9 cellular contexts compared by ENCODE assay signal in the genomic region with DNA sequence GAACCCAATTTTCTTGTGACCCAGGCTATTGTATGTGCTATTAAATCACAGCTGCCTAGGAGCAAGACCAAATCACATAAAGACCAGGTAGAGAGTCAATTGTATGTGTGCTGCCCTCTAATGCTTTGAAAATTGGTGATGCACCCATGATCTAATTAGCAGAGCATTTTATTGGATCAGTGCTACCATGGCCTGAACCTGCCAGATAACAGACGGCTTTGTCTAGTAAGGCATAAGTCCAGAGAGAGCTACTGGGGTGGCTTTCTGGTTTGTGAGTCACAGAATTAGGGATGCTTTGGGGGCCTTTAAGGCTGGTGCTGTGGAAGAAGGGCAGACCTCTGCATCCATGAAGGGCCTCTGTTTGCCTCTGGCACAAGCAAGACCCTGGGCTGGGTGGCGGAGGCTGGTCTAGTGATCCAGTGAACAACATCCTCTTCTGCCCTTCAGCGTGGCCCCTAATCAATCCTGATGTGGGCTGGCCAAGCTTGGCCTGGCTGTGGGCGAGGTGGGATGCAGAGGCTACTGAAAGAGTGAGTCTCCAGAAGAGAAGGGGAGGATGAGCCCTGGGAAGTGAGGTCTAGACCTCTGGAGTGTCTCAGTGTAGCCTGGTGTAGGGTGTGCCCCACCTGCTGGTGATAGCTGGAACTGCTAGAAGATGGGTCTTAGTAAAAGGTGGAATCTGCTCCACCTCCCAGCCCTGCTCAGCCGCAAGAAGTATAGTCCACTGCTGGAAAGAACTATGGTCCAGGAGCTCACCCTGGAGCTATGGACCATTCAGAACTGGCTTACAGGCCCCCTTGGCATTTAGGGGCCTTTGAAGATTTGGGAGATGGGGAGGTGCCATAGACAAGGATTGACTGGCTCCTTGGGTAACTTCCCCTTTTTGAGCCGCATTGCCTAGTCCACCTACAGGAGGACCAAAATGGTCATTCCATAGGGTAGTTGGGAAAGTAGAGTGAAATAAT. TPM values are rescaled to one million over a fixed set of nuclear protein-coding genes. Genes with fewer than 3 reads are reported as not detected.
DNase-seq lines count a peak whose midpoint lies in the region; ATAC-seq and TF ChIP-seq lines count a peak whose summit lies in the region.
"Had no signal": no experiment of that assay in that cellular context is flagged by ENCODE, and none has a peak within 500 bp of the region (broad histone marks: within the 10 kb centered on the region; RNA-seq: fewer than 3 reads in every experiment).

No MANE protein-coding gene starts in this region.

- ATAC-seq in HG02588 (IDR thresholded peaks at IDR 0.05; ENCODE audit: unreplicated experiment) = no peak

- peak; percentile 91 for TF ChIP-seq CTCF in fibroblast of villous mesenchyme (IDR thresholded peaks at IDR 0.05; ENCODE audit: insufficient read depth, low read depth, low read length)
- peak; percentile 86 for TF ChIP-seq CTCF in neutrophil (IDR thresholded peaks at IDR 0.05)

- H3K4me1 ChIP-seq in neutrophil (ENCODE audit: control insufficient read depth in 1 of 2, insufficient read depth in 1 of 2, low read depth in 1 of 2, low read length in 1 of 2) = no peaks in the 10 kb centered on the region

- DNase-seq in Daoy (ENCODE audit: low read depth) (peak; percentile 66), LoVo (ENCODE audit: low spot score) (peak; percentile 68), RPMI8226 (peak; percentile 76), fibroblast of villous mesenchyme (ENCODE audit: low read depth) (peak; percentile 76), stromal cell of bone marrow (ENCODE audit: low read depth) (peak; percentile 50)
- DNase-seq in activated T-helper 1 cell treated with anti-CD3 and anti-CD28 coated beads, Interleukin-12 subunit alpha, Interleukin-12 subunit beta, Interleukin-2, Interleukin-4 antibody, amounts not matched to agents 30 ng/mL and 10 ng/mL and 1 ng/mL, durations not matched to agents 14 hours and 24 hours and 36 hours (ENCODE audit: low spot score) = peak; percentile 49

- no peaks in the 10 kb centered on the region for H3K36me3 ChIP-seq in neutrophil

- peaks cover 5% of the 10 kb centered on the region for H3K4me1 Mint-ChIP-seq in activated T-helper 1 cell treated with anti-CD3 and anti-CD28 coated beads, Interleukin-12 subunit alpha, Interleukin-12 subunit beta, Interleukin-2, Interleukin-4 antibody, amounts not matched to agents 30 ng/mL and 10 ng/mL and 1 ng/mL, durations not matched to agents 14 hours and 24 hours and 36 hours (ENCODE audit: low read depth)

- H3K4me3 ChIP-seq in fibroblast of villous mesenchyme (ENCODE audit: low read depth, low read length) = no peak overlapping the region
- H3K4me3 ChIP-seq in neutrophil (ENCODE audit: low read depth in 1 of 2, low read length in 1 of 2) = no peak overlapping the region

- no peak overlapping the region for H3K4me3 Mint-ChIP-seq in activated T-helper 1 cell treated with anti-CD3 and anti-CD28 coated beads, Interleukin-12 subunit alpha, Interleukin-12 subunit beta, Interleukin-2, Interleukin-4 antibody, amounts not matched to agents 30 ng/mL and 10 ng/mL and 1 ng/mL, durations not matched to agents 14 hours and 24 hours and 36 hours
- H3K4me3 Mint-ChIP-seq: dendritic cell treated with granulocyte-macrophage colony-stimulating factor and Interleukin-4, amounts not matched to agents 40 ng/mL and 50 ng/mL, for 4 days had no signal

- no peaks in the 10 kb centered on the region for H3K36me3 Mint-ChIP-seq in activated T-helper 1 cell treated with anti-CD3 and anti-CD28 coated beads, Interleukin-12 subunit alpha, Interleukin-12 subunit beta, Interleukin-2, Interleukin-4 antibody, amounts not matched to agents 30 ng/mL and 10 ng/mL and 1 ng/mL, durations not matched to agents 14 hours and 24 hours and 36 hours (ENCODE audit: low read depth)

- H3K27me3 Mint-ChIP-seq in activated T-helper 1 cell treated with anti-CD3 and anti-CD28 coated beads, Interleukin-12 subunit alpha, Interleukin-12 subunit beta, Interleukin-2, Interleukin-4 antibody, amounts not matched to agents 30 ng/mL and 10 ng/mL and 1 ng/mL, durations not matched to agents 14 hours and 24 hours and 36 hours (ENCODE audit: insufficient read depth) = peaks cover 4% of the 10 kb centered on the region

- H3K27ac ChIP-seq in neutrophil = no peak overlapping the region

- H3K27ac Mint-ChIP-seq in activated T-helper 1 cell treated with anti-CD3 and anti-CD28 coated beads, Interleukin-12 subunit alpha, Interleukin-12 subunit beta, Interleukin-2, Interleukin-4 antibody, amounts not matched to agents 30 ng/mL and 10 ng/mL and 1 ng/mL, durations not matched to agents 14 hours and 24 hours and 36 hours = no peak overlapping the region
- H3K27ac Mint-ChIP-seq: dendritic cell treated with granulocyte-macrophage colony-stimulating factor and Interleukin-4, amounts not matched to agents 40 ng/mL and 50 ng/mL, for 4 days had no signal

- intact Hi-C loops in activated T-helper 1 cell treated with anti-CD3 and anti-CD28 coated beads, Interleukin-12 subunit alpha, Interleukin-12 subunit beta, Interleukin-2, Interleukin-4 antibody, amounts not matched to agents 30 ng/mL and 10 ng/mL and 1 ng/mL, durations not matched to agents 14 hours and 24 hours and 36 hours (cut with micrococcal nuclease) = loop anchor here (1.0 kb wide), 2 partner anchors 43 to 207 kb away; no protein-coding TSS in a partner anchor

- no peaks in the 10 kb centered on the region for H3K9me3 ChIP-seq in neutrophil

- peaks cover 34% of the 10 kb centered on the region for H3K27me3 ChIP-seq in neutrophil

- no peaks in the 10 kb centered on the region for H3K9me3 Mint-ChIP-seq in activated T-helper 1 cell treated with anti-CD3 and anti-CD28 coated beads, Interleukin-12 subunit alpha, Interleukin-12 subunit beta, Interleukin-2, Interleukin-4 antibody, amounts not matched to agents 30 ng/mL and 10 ng/mL and 1 ng/mL, durations not matched to agents 14 hours and 24 hours and 36 hours
- H3K9me3 Mint-ChIP-seq: dendritic cell treated with granulocyte-macrophage colony-stimulating factor and Interleukin-4, amounts not matched to agents 40 ng/mL and 50 ng/mL, for 4 days had no signal

RNA-seq across cellular contexts. Expression of gene AAR2, which starts 36.7 kb away (rescaled TPM):
- total RNA-seq in Daoy (2014; rRNA removed; shearing (Covaris generic)) = 21.6 and 27.1 TPM in 2 replicates
- total RNA-seq in activated T-helper 1 cell treated with anti-CD3 and anti-CD28 coated beads, Interleukin-12 subunit alpha, Interleukin-12 subunit beta, Interleukin-2, Interleukin-4 antibody, amounts not matched to agents 30 ng/mL and 10 ng/mL and 1 ng/mL, durations not matched to agents 14 hours and 24 hours and 36 hours = 33.3 and 36.7 TPM in 2 replicates
- total RNA-seq in fibroblast of villous mesenchyme = 23.7 and 27.7 TPM in 2 replicates

RNA-seq across cellular contexts. Expression of gene EPB41L1, which starts 45.0 kb away (rescaled TPM):
- total RNA-seq in Daoy (2014; rRNA removed; shearing (Covaris generic)) = 2.2 and 8.5 TPM in 2 replicates
- total RNA-seq in activated T-helper 1 cell treated with anti-CD3 and anti-CD28 coated beads, Interleukin-12 subunit alpha, Interleukin-12 subunit beta, Interleukin-2, Interleukin-4 antibody, amounts not matched to agents 30 ng/mL and 10 ng/mL and 1 ng/mL, durations not matched to agents 14 hours and 24 hours and 36 hours = 0.23 TPM in 1 of 2 replicates, not detected in the other
- 9.1 and 12.6 TPM in 2 replicates for total RNA-seq in fibroblast of villous mesenchyme
